ENCODE assay signal across 14 cellular contexts in genomic region chr15:40464595-40465185, GRCh38. TPM values are rescaled to one million over a fixed set of nuclear protein-coding genes. Genes with fewer than 3 reads are reported as not detected.
DNase-seq lines count a peak whose midpoint lies in the region; ATAC-seq, FAIRE-seq and TF ChIP-seq lines count a peak whose summit lies in the region.
"Had no signal": no experiment of that assay in that cellular context is flagged by ENCODE, and none has a peak within 500 bp of the region (broad histone marks: within the 10 kb centered on the region; RNA-seq: fewer than 3 reads in every experiment).

No MANE protein-coding gene starts in this region.

- H3K36me3 Mint-ChIP-seq in activated CD4-positive, alpha-beta T cell treated with anti-CD3 and anti-CD28 coated beads for 36 hours (ENCODE audit: low read depth): peaks cover 9% of the 10 kb centered on the region
- peaks cover 11% of the 10 kb centered on the region for H3K36me3 Mint-ChIP-seq in chondrocyte (ENCODE audit: low read depth)

- POLR2A ChIA-PET in activated CD4-positive, alpha-beta T cell treated with anti-CD3 and anti-CD28 coated beads for 36 hours (lab: Charles Lee): no interaction called here

- ATAC-seq in activated CD4-positive, alpha-beta T cell treated with anti-CD3 and anti-CD28 coated beads for 36 hours: no peak
- peak; percentile 7 for ATAC-seq in stimulated activated naive CD8-positive, alpha-beta T cell treated with anti-CD3 and anti-CD28 coated beads, Interleukin-15, Interleukin-2, amounts not matched to agents 100 U/mL and 50 U/mL, for 24 hours
- ATAC-seq: HCT116 had no signal

- intact Hi-C loops in activated CD4-positive, alpha-beta T cell treated with anti-CD3 and anti-CD28 coated beads for 36 hours (cut with DNase I, micrococcal nuclease): no loop called here

- TF ChIP-seq CTCF in chondrocyte (IDR thresholded peaks at IDR 0.05): no peak

- peak; percentile 67 for FAIRE-seq in GM18507 (lab: Jason Lieb, UNC)
- no peak for FAIRE-seq in RCC 7860 (lab: Jason Lieb, UNC)

- no peaks in the 10 kb centered on the region for H3K9me3 Mint-ChIP-seq in activated CD4-positive, alpha-beta T cell treated with anti-CD3 and anti-CD28 coated beads for 36 hours (ENCODE audit: low read depth)
- no peaks in the 10 kb centered on the region for H3K9me3 Mint-ChIP-seq in chondrocyte (ENCODE audit: low read depth)

- no peak overlapping the region for H3K4me3 Mint-ChIP-seq in activated CD4-positive, alpha-beta T cell treated with anti-CD3 and anti-CD28 coated beads for 36 hours
- no peak overlapping the region for H3K4me3 Mint-ChIP-seq in chondrocyte (ENCODE audit: unreplicated experiment)

- H3K27ac Mint-ChIP-seq in activated CD4-positive, alpha-beta T cell treated with anti-CD3 and anti-CD28 coated beads for 36 hours: peak overlapping the region; percentile 47
- H3K27ac Mint-ChIP-seq in chondrocyte (ENCODE audit: unreplicated experiment): no peak overlapping the region

- no peak for DNase-seq in activated CD4-positive, alpha-beta T cell treated with anti-CD3 and anti-CD28 coated beads for 36 hours
- DNase-seq in activated CD4-positive, alpha-beta T cell treated with anti-CD3 and anti-CD28 coated beads, Interleukin-2, amount 50 U/mL, for 1 hour: no peak
- DNase-seq in GM18507 (ENCODE audit: extremely low spot score, insufficient read length, low read depth) (no peak), chondrocyte (ENCODE audit: low spot score) (peak; percentile 38), NOMO-1 treated with DMSO at 0.1 percent for 48 hours (lab: John Stamatoyannopoulos, UW; ENCODE audit: unreplicated experiment) (no peak), NOMO-1 (lab: John Stamatoyannopoulos, UW; ENCODE audit: unreplicated experiment in 2 of 2) (no peak), RCC 7860 (ENCODE audit: low spot score) (no peak)
- no peak for DNase-seq in stimulated activated naive CD8-positive, alpha-beta T cell treated with anti-CD3 and anti-CD28 coated beads, Interleukin-15, Interleukin-2, amounts not matched to agents 100 U/mL and 50 U/mL, for 24 hours
- DNase-seq: GM23248, Kasumi-1, NCI-H1930, NCI-H2171 treated with DMSO at 0.1 percent for 48 hours, NCI-H510A had no signal

- H3K4me1 Mint-ChIP-seq in activated CD4-positive, alpha-beta T cell treated with anti-CD3 and anti-CD28 coated beads for 36 hours: peaks cover 15% of the 10 kb centered on the region
- no peaks in the 10 kb centered on the region for H3K4me1 Mint-ChIP-seq in chondrocyte (ENCODE audit: low read depth)

- no peaks in the 10 kb centered on the region for H3K27me3 Mint-ChIP-seq in activated CD4-positive, alpha-beta T cell treated with anti-CD3 and anti-CD28 coated beads for 36 hours
- no peaks in the 10 kb centered on the region for H3K27me3 Mint-ChIP-seq in chondrocyte (ENCODE audit: low read depth)

- CTCF ChIA-PET in activated CD4-positive, alpha-beta T cell treated with anti-CD3 and anti-CD28 coated beads for 36 hours (lab: Charles Lee): interaction anchor here (0.7 kb wide), 1 partner anchor 77 kb away, joined by 3 read pairs; no protein-coding TSS in a partner anchor

RNA-seq across cellular contexts. Expression of gene CHST14, which starts 6.1 kb away (rescaled TPM):
- 1 to 10 TPM; 5.4 to 6.2 TPM for total RNA-seq in activated CD4-positive, alpha-beta T cell treated with anti-CD3 and anti-CD28 coated beads for 36 hours
- total RNA-seq in chondrocyte: 45.4 to 46.2 TPM (median 45.7 TPM) in 3 replicates

RNA-seq across cellular contexts. Expression of gene BAHD1, which starts 23.9 kb away (rescaled TPM):
- 10 to 100 TPM; 15.3 to 16.7 TPM for total RNA-seq in activated CD4-positive, alpha-beta T cell treated with anti-CD3 and anti-CD28 coated beads for 36 hours
- 24.4 to 26.4 TPM (median 24.8 TPM) in 3 replicates for total RNA-seq in chondrocyte

RNA-seq across cellular contexts. Expression of gene IVD, which starts 59.1 kb away (rescaled TPM):
- total RNA-seq in activated CD4-positive, alpha-beta T cell treated with anti-CD3 and anti-CD28 coated beads for 36 hours: 10 to 100 TPM; 30.8 to 46.2 TPM
- total RNA-seq in chondrocyte: 42.0 to 58.9 TPM (median 42.5 TPM) in 3 replicates
